ENCODE assay signal across 8 cellular contexts in the genomic region with DNA sequence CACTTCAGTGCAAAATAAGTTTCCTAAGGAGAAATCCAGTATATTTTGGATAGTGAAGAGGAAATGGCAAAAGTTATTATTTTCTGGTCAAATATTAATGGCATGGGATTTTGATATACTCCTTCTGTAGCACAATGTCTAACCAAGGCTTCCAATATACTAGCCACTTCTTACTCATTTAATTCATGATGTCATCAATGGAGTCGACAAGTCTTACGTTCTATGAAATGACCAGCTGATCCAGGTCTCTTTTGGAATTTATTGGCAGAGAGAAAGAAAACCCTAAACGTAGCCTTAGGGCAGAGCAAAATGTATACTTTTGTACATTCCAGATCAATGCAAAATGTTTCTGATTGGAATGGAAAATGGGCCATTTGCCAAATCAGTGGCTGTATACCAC.
"Had no signal": no experiment of that assay in that cellular context is flagged by ENCODE, and none has a peak within 500 bp of the region (broad histone marks: within the 10 kb centered on the region; RNA-seq: fewer than 3 reads in every experiment).

No MANE protein-coding gene starts in this region.

- FAIRE-seq: G401.6, GM12878, GM12891, GM12892, GM18507, GM19239 had no signal

- ATAC-seq: GM12878 had no signal

- H3K4me3 ChIP-seq: GM12878 had no signal

- DNase-seq: GDM1, GF-D8 had no signal
